ENCODE assay signal across 15 cellular contexts in genomic region chr12:113837059-113837458, GRCh38.
"Had no signal": no experiment of that assay in that cellular context is flagged by ENCODE, and none has a peak within 500 bp of the region (broad histone marks: within the 10 kb centered on the region; RNA-seq: fewer than 3 reads in every experiment).

No MANE protein-coding gene starts in this region.

- H3K9me3 Mint-ChIP-seq: activated CD4-positive, alpha-beta T cell treated with anti-CD3 and anti-CD28 coated beads, Interleukin-2, amount 10 ng/mL, durations not matched to agents 7 days and 5 days; central memory CD8-positive, alpha-beta T cell; dendritic cell treated with granulocyte-macrophage colony-stimulating factor and Interleukin-4, amounts not matched to agents 40 ng/mL and 50 ng/mL, for 4 days; endodermal cell; stimulated activated effector memory CD8-positive, alpha-beta T cell treated with anti-CD3 and anti-CD28 coated beads, Interleukin-12 subunit alpha, Interleukin-12 subunit beta, amount 100 ng/mL, for 72 hours had no signal

- FAIRE-seq: frontal cortex had no signal

- H3K27ac Mint-ChIP-seq: activated CD4-positive, alpha-beta T cell treated with anti-CD3 and anti-CD28 coated beads, Interleukin-2, amount 10 ng/mL, durations not matched to agents 7 days and 5 days; dendritic cell treated with granulocyte-macrophage colony-stimulating factor and Interleukin-4, amounts not matched to agents 40 ng/mL and 50 ng/mL, for 4 days; endodermal cell; stimulated activated effector memory CD8-positive, alpha-beta T cell treated with anti-CD3 and anti-CD28 coated beads, Interleukin-12 subunit alpha, Interleukin-12 subunit beta, amount 100 ng/mL, for 72 hours had no signal

- H3K4me3 ChIP-seq: heart left ventricle, left lung, tibial artery had no signal

- H3K4me1 Mint-ChIP-seq: central memory CD8-positive, alpha-beta T cell; endodermal cell had no signal

- DNase-seq: activated CD4-positive, alpha-beta T cell treated with anti-CD3 and anti-CD28 coated beads, Interleukin-2, amount 10 ng/mL, durations not matched to agents 7 days and 5 days; activated CD4-positive, CD25-positive, alpha-beta regulatory T cell; activated CD8-positive, alpha-beta memory T cell treated with anti-CD3 and anti-CD28 coated beads for 24 hours; activated naive CD4-positive, alpha-beta T cell treated with Interleukin-2 at 50 U/mL for 16 hours; endodermal cell; erythroblast; heart left ventricle; islet precursor cell; left lung; mesendoderm; tibial artery had no signal

- H3K27me3 ChIP-seq: heart left ventricle, left lung, tibial artery had no signal

- H3K9me3 ChIP-seq: heart left ventricle, left lung, tibial artery had no signal

- H3K27me3 Mint-ChIP-seq: activated CD4-positive, alpha-beta T cell treated with anti-CD3 and anti-CD28 coated beads, Interleukin-2, amount 10 ng/mL, durations not matched to agents 7 days and 5 days; central memory CD8-positive, alpha-beta T cell; dendritic cell treated with granulocyte-macrophage colony-stimulating factor and Interleukin-4, amounts not matched to agents 40 ng/mL and 50 ng/mL, for 4 days had no signal

- H3K4me3 Mint-ChIP-seq: activated CD4-positive, alpha-beta T cell treated with anti-CD3 and anti-CD28 coated beads, Interleukin-2, amount 10 ng/mL, durations not matched to agents 7 days and 5 days; central memory CD8-positive, alpha-beta T cell; dendritic cell treated with granulocyte-macrophage colony-stimulating factor and Interleukin-4, amounts not matched to agents 40 ng/mL and 50 ng/mL, for 4 days; endodermal cell; stimulated activated effector memory CD8-positive, alpha-beta T cell treated with anti-CD3 and anti-CD28 coated beads, Interleukin-12 subunit alpha, Interleukin-12 subunit beta, amount 100 ng/mL, for 72 hours had no signal

- H3K4me1 ChIP-seq: heart left ventricle, left lung, tibial artery had no signal

- H3K27ac ChIP-seq: heart left ventricle, left lung, tibial artery had no signal
